Comparison of ENCODE assay signal across 25 cellular contexts in genomic region chr1:224762046-224762445, GRCh38.
DNase-seq lines count a peak whose midpoint lies in the region; TF ChIP-seq lines count a peak whose summit lies in the region.
"Had no signal": no experiment of that assay in that cellular context is flagged by ENCODE, and none has a peak within 500 bp of the region (broad histone marks: within the 10 kb centered on the region; RNA-seq: fewer than 3 reads in every experiment).

No MANE protein-coding gene starts in this region.

- DNase-seq in fibroblast of gingiva (ENCODE audit: low read depth) (peak; percentile 29), fibroblast of pulmonary artery (ENCODE audit: low read depth) (peak; percentile 18), mesenchymal stem cell (no peak), suprapubic skin (ENCODE audit: low spot score in 2 of 2) (no peak), GOT3 (lab: John Stamatoyannopoulos, UW) (no peak), NCI-H526 treated with DMSO at 0.1 percent for 48 hours (lab: John Stamatoyannopoulos, UW) (no peak), neuronal stem cell (ENCODE audit: low spot score) (no peak), OCI-LY7 (ENCODE audit: low spot score) (no peak)
- DNase-seq: 8988T; ACHN; BE2C; C1 segment of cervical spinal cord; CD4-positive, alpha-beta memory T cell; CD4-positive, CD25-positive, alpha-beta regulatory T cell; CD8-positive, alpha-beta memory T cell; COR-L47; DMS 273 treated with DMSO at 0.1 percent for 48 hours; DMS153; DMS53; DMS79; DND-41; EL; GDM1 had no signal

- H3K79me2 ChIP-seq in OCI-LY7 (ENCODE audit: insufficient read depth, low read depth, low read length): no peaks in the 10 kb centered on the region

- H2AFZ ChIP-seq in mesenchymal stem cell (ENCODE audit: low read depth, low read length) (no peak overlapping the region), neuronal stem cell (ENCODE audit: low read length) (no peak overlapping the region), OCI-LY7 (ENCODE audit: low read length) (no peak overlapping the region)

- H3K4me1 ChIP-seq in mesenchymal stem cell (ENCODE audit: control insufficient read depth, insufficient read depth, low read depth, low read length) (no peaks in the 10 kb centered on the region), suprapubic skin (peaks cover 2% of the 10 kb centered on the region), neuronal stem cell (ENCODE audit: control insufficient read depth in 2 of 2, insufficient read depth in 1 of 2, low read depth in 1 of 2, low read length in 2 of 2) (no peaks in the 10 kb centered on the region), OCI-LY7 (ENCODE audit: insufficient read depth, low read length, poor library complexity, severe bottlenecking) (no peaks in the 10 kb centered on the region)
- H3K4me1 ChIP-seq: BE2C, BLaER1 had no signal

- BruUV-seq in OCI-LY7 (replicated peaks; lab: Mats Ljungman, UMichigan): no TSS peak

- H3K18ac ChIP-seq in mesenchymal stem cell (ENCODE audit: low read depth in 1 of 2, low read length in 2 of 2) (no peak overlapping the region), neuronal stem cell (ENCODE audit: low read length) (no peak overlapping the region)

- H3K79me1 ChIP-seq in mesenchymal stem cell (replicated peaks; ENCODE audit: low read length, poor library complexity, severe bottlenecking) (no peaks in the 10 kb centered on the region), neuronal stem cell (ENCODE audit: low read depth, low read length) (no peaks in the 10 kb centered on the region)

- no peak overlapping the region for H2BK5ac ChIP-seq in mesenchymal stem cell (ENCODE audit: low read depth, low read length, poor library complexity, severe bottlenecking)
- no peak overlapping the region for H2BK5ac ChIP-seq in neuronal stem cell (ENCODE audit: low read length)

- H3K4me3 ChIP-seq in fibroblast of pulmonary artery (replicated peaks; ENCODE audit: low read depth, low read length) (no peak overlapping the region), mesenchymal stem cell (ENCODE audit: insufficient read depth in 1 of 2, low read depth in 1 of 2, low read length in 2 of 2) (no peak overlapping the region), suprapubic skin (no peak overlapping the region), neuronal stem cell (ENCODE audit: low read length in 2 of 2) (no peak overlapping the region), OCI-LY7 (ENCODE audit: low read depth, low read length, poor library complexity, severe bottlenecking) (no peak overlapping the region)
- H3K4me3 ChIP-seq: BLaER1, GM12878 had no signal

- H4K91ac ChIP-seq in mesenchymal stem cell (ENCODE audit: low read length) (no peak overlapping the region), neuronal stem cell (ENCODE audit: low read depth, low read length, poor library complexity) (no peak overlapping the region)

- H3K14ac ChIP-seq in mesenchymal stem cell (ENCODE audit: low read length in 2 of 2) (no peak overlapping the region), neuronal stem cell (ENCODE audit: low read length) (no peak overlapping the region)

- H3K9me3 ChIP-seq in mesenchymal stem cell (ENCODE audit: control insufficient read depth, low read length) (peaks cover 9% of the 10 kb centered on the region), suprapubic skin (no peaks in the 10 kb centered on the region), neuronal stem cell (replicated peaks in 1 of 2; ENCODE audit: control insufficient read depth in 2 of 2, insufficient read depth in 1 of 2, low read depth in 1 of 2, low read length in 2 of 2) (peaks cover 0 to 6% of the 10 kb centered on the region in 2 donors), OCI-LY7 (ENCODE audit: low read length) (0 out of 2 replicates have a peak, but pooled peaks cover 14% of the 10 kb centered on the region)
- H3K9me3 ChIP-seq: BE2C had no signal

- H3K9ac ChIP-seq in mesenchymal stem cell (ENCODE audit: low read length) (peak overlapping the region; percentile 20), neuronal stem cell (ENCODE audit: low read depth, low read length, poor library complexity) (no peak overlapping the region)
- H3K9ac ChIP-seq: BLaER1 had no signal

- H2BK12ac ChIP-seq in mesenchymal stem cell (ENCODE audit: low read length in 2 of 2) (no peak overlapping the region), neuronal stem cell (ENCODE audit: low read length) (no peak overlapping the region)

- H3K27ac ChIP-seq in mesenchymal stem cell (ENCODE audit: low read length, poor library complexity, severe bottlenecking): no peak overlapping the region
- peak overlapping the region; percentile 36 for H3K27ac ChIP-seq in suprapubic skin
- no peak overlapping the region for H3K27ac ChIP-seq in neuronal stem cell (replicated peaks; ENCODE audit: low read length)
- H3K27ac ChIP-seq in OCI-LY7 (ENCODE audit: low read depth, low read length, poor library complexity, severe bottlenecking): no peak overlapping the region
- H3K27ac ChIP-seq: BLaER1 had no signal

- H3K27me3 ChIP-seq in mesenchymal stem cell (ENCODE audit: control insufficient read depth in 1 of 2, insufficient read depth in 1 of 2, low read length in 2 of 2): peaks cover 0 to 18% of the 10 kb centered on the region in 2 experiments
- no peaks in the 10 kb centered on the region for H3K27me3 ChIP-seq in suprapubic skin
- no peaks in the 10 kb centered on the region for H3K27me3 ChIP-seq in neuronal stem cell (ENCODE audit: control insufficient read depth in 3 of 3, insufficient read depth in 3 of 3, low read depth in 1 of 3, low read length in 3 of 3)
- H3K27me3 ChIP-seq: BE2C, BLaER1 had no signal

- H2BK120ac ChIP-seq in mesenchymal stem cell (ENCODE audit: low read depth, low read length): no peak overlapping the region
- no peak overlapping the region for H2BK120ac ChIP-seq in neuronal stem cell (ENCODE audit: low read depth, low read length)

- WGBS in mesenchymal stem cell: 86% methylated on average over 1 of the region's 2 CpGs
- 72% methylated on average over 2 of the region's 2 CpGs for WGBS in suprapubic skin
- no CpG with 5 or more reads among the region's 2 CpGs for WGBS in neuronal stem cell (ENCODE audit: extremely low coverage in 2 of 2, insufficient read length in 2 of 2, insufficient replicate concordance in 1 of 2), 2 donors

- TF ChIP-seq EP300 in suprapubic skin (IDR thresholded peaks at IDR 0.05): no peak

- H3K4ac ChIP-seq in mesenchymal stem cell (ENCODE audit: low read depth in 1 of 2, low read length in 2 of 2) (no peak overlapping the region), neuronal stem cell (ENCODE audit: low read length) (no peak overlapping the region)

- H3K23ac ChIP-seq in mesenchymal stem cell (ENCODE audit: low read length in 2 of 2) (no peak overlapping the region), neuronal stem cell (ENCODE audit: low read depth, low read length, poor library complexity) (no peak overlapping the region)

- no peak for TF ChIP-seq POLR2A in suprapubic skin (IDR thresholded peaks at IDR 0.05)

- CTCF ChIA-PET in OCI-LY7 (lab: Charles Lee; ENCODE audit: unreplicated experiment): no interaction called here

- H4K8ac ChIP-seq in mesenchymal stem cell (ENCODE audit: low read length) (no peak overlapping the region), neuronal stem cell (ENCODE audit: low read depth, low read length) (no peak overlapping the region)

- H2BK15ac ChIP-seq in mesenchymal stem cell (ENCODE audit: low read depth, poor library complexity, severe bottlenecking): no peak overlapping the region
- H2BK15ac ChIP-seq in neuronal stem cell (ENCODE audit: low read length): no peak overlapping the region

- intact Hi-C loops in OCI-LY7 (cut with micrococcal nuclease; ENCODE audit: unreplicated experiment): no loop called here

- TF ChIP-seq CTCF in fibroblast of pulmonary artery (IDR thresholded peaks at IDR 0.05; ENCODE audit: low read length, missing control alignments) (no peak), suprapubic skin (IDR thresholded peaks at IDR 0.05) (no peak), OCI-LY7 (conservative IDR thresholded peaks at IDR 0.05; ENCODE audit: low read length) (no peak)

- H3K9me2 ChIP-seq in OCI-LY7 (ENCODE audit: insufficient read depth, low read length): no peaks in the 10 kb centered on the region

- no peaks in the 10 kb centered on the region for H4K20me1 ChIP-seq in OCI-LY7 (ENCODE audit: insufficient read depth, low read length)
- H4K20me1 ChIP-seq: BLaER1 had no signal

- no peak overlapping the region for H2AK5ac ChIP-seq in mesenchymal stem cell (ENCODE audit: low read length, severe bottlenecking)
- no peak overlapping the region for H2AK5ac ChIP-seq in neuronal stem cell (ENCODE audit: low read depth, low read length)

- H3K4me2 ChIP-seq in mesenchymal stem cell (ENCODE audit: low read length, poor library complexity, severe bottlenecking): no peak overlapping the region
- H3K4me2 ChIP-seq in neuronal stem cell (ENCODE audit: insufficient read depth, low read length, poor library complexity, severe bottlenecking): no peak overlapping the region
- H3K4me2 ChIP-seq in OCI-LY7 (ENCODE audit: low read length): no peak overlapping the region
- H3K4me2 ChIP-seq: BLaER1 had no signal

- H3K36me3 ChIP-seq in mesenchymal stem cell (ENCODE audit: control insufficient read depth in 1 of 2, insufficient read depth in 2 of 2, low read depth in 1 of 2, low read length in 2 of 2) (no peaks in the 10 kb centered on the region), suprapubic skin (no peaks in the 10 kb centered on the region), neuronal stem cell (replicated peaks in 1 of 2; ENCODE audit: control insufficient read depth in 2 of 2, insufficient read depth in 2 of 2, low read length in 2 of 2) (no peaks in the 10 kb centered on the region), OCI-LY7 (ENCODE audit: insufficient read depth, low read length) (no peaks in the 10 kb centered on the region)
- H3K36me3 ChIP-seq: BE2C, BLaER1 had no signal

- POLR2A ChIA-PET in OCI-LY7 (lab: Charles Lee): no interaction called here

Comparison
In these comparisons a context has a peak if more than half of its experiments do, and no peak if none do; other contexts are left out.
1. DNase-seq: peak in fibroblast of gingiva (single experiment) and fibroblast of pulmonary artery (single experiment); none in mesenchymal stem cell (single experiment), suprapubic skin (0 of 2), GOT3 (single experiment), NCI-H526 treated with DMSO at 0.1 percent for 48 hours (single experiment), neuronal stem cell (single experiment) and OCI-LY7 (single experiment).